In the genomic region with DNA sequence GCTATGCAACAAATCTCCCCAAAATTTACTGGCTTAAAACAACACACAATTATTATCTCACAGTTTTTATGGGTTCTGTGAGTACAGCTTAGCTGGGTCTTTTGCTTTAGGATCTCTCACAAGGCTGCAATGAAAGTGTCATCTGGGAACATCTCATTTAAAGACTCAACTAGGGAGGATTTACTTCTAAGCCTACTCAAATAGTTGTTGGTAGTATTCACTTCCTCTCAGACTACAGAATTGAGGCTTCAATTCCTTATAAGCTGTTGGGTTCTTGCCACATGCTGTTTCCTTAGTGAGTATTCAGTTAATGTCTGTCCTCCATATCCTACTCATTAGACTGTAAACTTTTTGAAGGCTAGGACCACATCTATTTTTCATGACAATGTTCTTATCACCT, we compare ENCODE assay signal across 10 cellular contexts.
DNase-seq lines count a peak whose midpoint lies in the region; ATAC-seq lines count a peak whose summit lies in the region.
"Had no signal": no experiment of that assay in that cellular context is flagged by ENCODE, and none has a peak within 500 bp of the region (broad histone marks: within the 10 kb centered on the region; RNA-seq: fewer than 3 reads in every experiment).

No MANE protein-coding gene starts in this region.

- peak; percentile 96 for DNase-seq in EH (ENCODE audit: low read depth)
- DNase-seq in MV-4-11 (lab: John Stamatoyannopoulos, UW): peak; percentile 93
- DNase-seq in dermis blood vessel endothelial cell: peak; percentile 48
- peak; percentile 38 for DNase-seq in myocyte (ENCODE audit: low read depth)
- no peak for DNase-seq in GF-D8 (lab: John Stamatoyannopoulos, UW)
- no peak for DNase-seq in NCI-H345 treated with DMSO at 0.1 percent for 48 hours (lab: John Stamatoyannopoulos, UW; ENCODE audit: unreplicated experiment)
- no peak for DNase-seq in SK-N-DZ (ENCODE audit: low spot score)
- DNase-seq: activated naive CD4-positive, alpha-beta T cell treated with anti-CD3 and anti-CD28 coated beads, Interleukin-2, amount 50 U/mL, for 16 hours; NCI-H2081 treated with DMSO at 0.1 percent for 48 hours had no signal

- no peak for ATAC-seq in HG03342 (IDR thresholded peaks at IDR 0.05; ENCODE audit: unreplicated experiment)

Comparison
In these comparisons a context has a peak if more than half of its experiments do, and no peak if none do; other contexts are left out.
1. DNase-seq: peak in EH (single experiment), MV-4-11 (single experiment), dermis blood vessel endothelial cell (single experiment) and myocyte (single experiment); none in GF-D8 (single experiment), NCI-H345 treated with DMSO at 0.1 percent for 48 hours (single experiment) and SK-N-DZ (single experiment).